8 cellular contexts compared by ENCODE assay signal in the genomic region with DNA sequence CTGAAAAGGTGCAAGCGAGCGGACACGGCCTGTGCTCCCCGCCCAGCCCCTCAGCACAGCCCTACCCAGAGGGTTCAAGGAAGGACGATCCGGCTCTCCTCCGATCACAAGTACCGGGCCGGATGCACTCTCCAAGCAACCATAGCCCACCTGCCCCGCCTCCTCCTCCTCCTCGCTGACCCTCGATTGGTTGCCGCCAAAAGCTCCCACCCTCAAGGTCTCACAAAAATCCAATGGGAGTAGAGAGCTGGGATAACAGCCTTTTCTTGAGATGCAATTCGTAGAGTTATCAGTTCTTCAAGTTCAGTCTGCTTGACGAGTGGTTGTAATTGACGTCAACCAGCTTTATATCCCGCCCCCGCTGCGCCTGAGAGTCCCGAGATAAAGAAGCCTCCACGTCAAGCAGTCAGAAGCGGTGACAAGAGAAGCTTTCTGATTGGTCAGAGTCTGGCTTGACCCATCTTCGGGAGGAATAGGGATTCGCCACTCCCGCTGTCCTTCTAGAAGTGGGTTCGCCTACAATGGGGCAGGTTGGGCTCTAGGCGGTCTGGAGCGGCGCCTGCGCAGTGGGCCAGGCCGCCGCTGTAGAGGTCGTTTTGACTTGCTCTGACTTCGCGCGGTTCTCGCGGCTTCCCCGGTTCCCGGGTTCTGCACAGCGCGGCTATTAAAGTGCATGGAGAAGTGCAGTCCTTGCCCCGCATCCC. TPM values are rescaled to one million over a fixed set of nuclear protein-coding genes. Genes with fewer than 3 reads are reported as not detected.
DNase-seq lines count a peak whose midpoint lies in the region; ATAC-seq lines count a peak whose summit lies in the region.

Gene IFT27, minus strand, starts transcription at position 154 of the 704 bp plus-strand sequence. CDS start 412 bp downstream, outside the sequence.

- no peak within 1 kb of the TSS for H3K27ac ChIP-seq in Karpas-422 (ENCODE audit: low read length)

- H3K36me3 Mint-ChIP-seq in naive B cell, result peaks cover 0 to 11% of the 10 kb centered on the region in 2 donors
- peaks cover 15% of the 10 kb centered on the region for H3K36me3 Mint-ChIP-seq in stimulated activated memory B cell treated with anti-CD40 and anti-IgM and Interleukin-4, amounts not matched to agents 10 μg/mL and 1 μg/mL and 100 μg/mL, for 72 hours

- H3K9me3 ChIP-seq in Karpas-422 (ENCODE audit: low read length), result no peaks in the 10 kb centered on the region

- no peaks in the 10 kb centered on the region for H3K36me3 ChIP-seq in Karpas-422 (ENCODE audit: insufficient read depth, low read length)

- peak within 1 kb of the TSS; percentile 84 for H3K9ac ChIP-seq in Karpas-422 (ENCODE audit: low read length)

- peak within 1 kb of the TSS; percentile 69 for H2AFZ ChIP-seq in Karpas-422 (ENCODE audit: low read length)

- 0 out of 2 replicates have a peak, but pooled peaks cover 4% of the 10 kb centered on the region for H3K79me2 ChIP-seq in Karpas-422 (ENCODE audit: low read length)

- peak within 1 kb of the TSS; percentile 87 for H3K4me2 ChIP-seq in Karpas-422 (ENCODE audit: low read depth, low read length, poor library complexity, severe bottlenecking)

- peak within 1 kb of the TSS; percentile 91 for H3K4me3 ChIP-seq in Karpas-422 (ENCODE audit: low read length)

- peaks cover 0 to 1% (median 0%) of the 10 kb centered on the region in 7 donors for H3K9me3 Mint-ChIP-seq in naive B cell
- H3K9me3 Mint-ChIP-seq in stimulated activated memory B cell treated with anti-CD40 and anti-IgM and Interleukin-4, amounts not matched to agents 10 μg/mL and 1 μg/mL and 100 μg/mL, for 72 hours, result no peaks in the 10 kb centered on the region

- peaks cover 17% of the 10 kb centered on the region for H3K4me1 ChIP-seq in Karpas-422 (ENCODE audit: low read length)

- H3K27ac Mint-ChIP-seq in naive B cell, result peak within 1 kb of the TSS; percentile 96 to 99 (median 98)
- peak within 1 kb of the TSS; percentile 92 for H3K27ac Mint-ChIP-seq in stimulated activated memory B cell treated with anti-CD40 and anti-IgM and Interleukin-4, amounts not matched to agents 10 μg/mL and 1 μg/mL and 100 μg/mL, for 72 hours

- peaks cover 0 to 1% (median 0%) of the 10 kb centered on the region in 3 donors for H3K27me3 Mint-ChIP-seq in naive B cell
- no peaks in the 10 kb centered on the region for H3K27me3 Mint-ChIP-seq in stimulated activated memory B cell treated with anti-CD40 and anti-IgM and Interleukin-4, amounts not matched to agents 10 μg/mL and 1 μg/mL and 100 μg/mL, for 72 hours

- 0 out of 2 replicates have a peak, but pooled peaks cover 3% of the 10 kb centered on the region for H4K20me1 ChIP-seq in Karpas-422 (ENCODE audit: insufficient read depth, low read depth, low read length)

- peak; percentile 90 for ATAC-seq in GM21786 (IDR thresholded peaks at IDR 0.05; ENCODE audit: unreplicated experiment)
- peak; percentile 85 to 86 for ATAC-seq in naive B cell (ENCODE audit: low read depth in 2 of 2)
- ATAC-seq in stimulated activated memory B cell treated with anti-CD40 and anti-IgM and Interleukin-4, amounts not matched to agents 10 μg/mL and 1 μg/mL and 100 μg/mL, for 72 hours, result peak; percentile 98

- DNase-seq in DMS79 treated with DMSO at 0.1 percent for 48 hours (lab: John Stamatoyannopoulos, UW) (peak; percentile 92), Karpas-422 (peak; percentile 100), RPMI8226 (peak; percentile 100), fibroblast of gingiva (ENCODE audit: low read depth) (peak; percentile 100), naive B cell (peak; percentile 98)
- DNase-seq in activated T-helper 1 cell treated with anti-CD3 and anti-CD28 coated beads, Interleukin-2, amount 50 U/mL, for 16 hours (ENCODE audit: low read depth in 1 of 2, low spot score in 1 of 2), result peak; percentile 89 to 92

- peaks cover 18 to 25% (median 18%) of the 10 kb centered on the region in 3 donors for H3K4me1 Mint-ChIP-seq in naive B cell
- peaks cover 15% of the 10 kb centered on the region for H3K4me1 Mint-ChIP-seq in stimulated activated memory B cell treated with anti-CD40 and anti-IgM and Interleukin-4, amounts not matched to agents 10 μg/mL and 1 μg/mL and 100 μg/mL, for 72 hours

- H3K27me3 ChIP-seq in Karpas-422 (ENCODE audit: low read length), result no peaks in the 10 kb centered on the region

- H3K4me3 Mint-ChIP-seq in naive B cell, result peak within 1 kb of the TSS; percentile 88 to 96 (median 94)
- H3K4me3 Mint-ChIP-seq in stimulated activated memory B cell treated with anti-CD40 and anti-IgM and Interleukin-4, amounts not matched to agents 10 μg/mL and 1 μg/mL and 100 μg/mL, for 72 hours, result peak within 1 kb of the TSS; percentile 88

- no peaks in the 10 kb centered on the region for H3K9me2 ChIP-seq in Karpas-422 (replicated peaks; ENCODE audit: insufficient read depth, low read length)

RNA-seq across cellular contexts. Expression of gene IFT27, which starts in this region (rescaled TPM):
- 10.9 and 21.2 TPM in 2 replicates for total RNA-seq in Karpas-422 (2014; rRNA removed; shearing (Covaris generic); ENCODE audit: low replicate concordance)
- polyA plus RNA-seq in naive B cell (ENCODE audit: low read depth in 6 of 6), result 10 to 100 TPM in 5 of 6 donors, 1 to 10 TPM in 1; 7.2 to 15.9 (median 11.6) TPM
